Comparison of ENCODE assay signal across 16 cellular contexts in the genomic region with DNA sequence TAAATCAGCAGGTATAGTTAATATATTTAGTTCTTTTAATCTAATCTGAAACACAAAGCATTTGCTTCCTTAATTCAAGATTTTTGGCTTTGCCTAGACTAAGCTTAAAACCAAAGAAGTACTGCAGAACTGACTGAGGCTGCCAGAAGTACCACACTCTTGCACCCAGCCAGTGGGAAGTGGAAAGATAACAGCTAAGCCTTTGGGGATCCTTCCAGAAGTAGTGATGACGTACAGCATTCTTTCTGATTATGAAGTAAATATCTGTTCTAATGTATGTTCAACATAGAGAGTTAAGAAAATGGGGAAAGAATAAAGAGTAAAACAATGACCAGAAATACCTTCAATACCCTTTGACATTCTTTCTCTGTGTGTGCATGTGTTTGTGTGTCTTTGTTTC. TPM values are rescaled to one million over a fixed set of nuclear protein-coding genes. Genes with fewer than 3 reads are reported as not detected.
A peak's percentile ranks its signal among the peaks of the same experiment; 100 is the strongest.
DNase-seq lines count a peak whose midpoint lies in the region; ATAC-seq and TF ChIP-seq lines count a peak whose summit lies in the region.
"Had no signal": no experiment of that assay in that cellular context is flagged by ENCODE, and none has a peak within 500 bp of the region (broad histone marks: within the 10 kb centered on the region; RNA-seq: fewer than 3 reads in every experiment).

No MANE protein-coding gene starts in this region.

- no peaks in the 10 kb centered on the region for H3K4me1 Mint-ChIP-seq in stimulated activated effector memory CD8-positive, alpha-beta T cell treated with anti-CD3 and anti-CD28 coated beads, Interleukin-12 subunit alpha, Interleukin-12 subunit beta, amount 100 ng/mL, for 72 hours
- H3K4me1 Mint-ChIP-seq in CD14-positive monocyte = peaks cover 8% of the 10 kb centered on the region
- H3K4me1 Mint-ChIP-seq: GM23338 had no signal

- no peak overlapping the region for H3K4me3 ChIP-seq in choroid plexus epithelial cell (ENCODE audit: low read depth, low read length)
- H3K4me3 ChIP-seq in fibroblast of villous mesenchyme (ENCODE audit: low read depth, low read length) = no peak overlapping the region
- H3K4me3 ChIP-seq in smooth muscle cell = no peak overlapping the region
- H3K4me3 ChIP-seq: GM23338 had no signal

- H2AFZ ChIP-seq in smooth muscle cell (ENCODE audit: low read depth) = no peak overlapping the region
- H2AFZ ChIP-seq: GM23338 had no signal

- no peaks in the 10 kb centered on the region for H3K9me3 Mint-ChIP-seq in stimulated activated effector memory CD8-positive, alpha-beta T cell treated with anti-CD3 and anti-CD28 coated beads, Interleukin-12 subunit alpha, Interleukin-12 subunit beta, amount 100 ng/mL, for 72 hours
- H3K9me3 Mint-ChIP-seq in CD14-positive monocyte = no peaks in the 10 kb centered on the region
- H3K9me3 Mint-ChIP-seq: CD8-positive, alpha-beta T cell; GM23338; H9 had no signal

- H4K20me1 ChIP-seq in smooth muscle cell (ENCODE audit: low read depth) = no peaks in the 10 kb centered on the region

- H3K27me3 Mint-ChIP-seq in CD14-positive monocyte (ENCODE audit: low read depth in 3 of 3) = peaks cover 13 to 23% (median 19%) of the 10 kb centered on the region in 3 donors
- H3K27me3 Mint-ChIP-seq: CD4-positive, CD25-positive, alpha-beta regulatory T cell had no signal

- no peak for TF ChIP-seq CTCF in choroid plexus epithelial cell (conservative IDR thresholded peaks at IDR 0.05; ENCODE audit: low read depth, low read length)
- TF ChIP-seq CTCF in fibroblast of villous mesenchyme (IDR thresholded peaks at IDR 0.05; ENCODE audit: insufficient read depth, low read depth, low read length) = no peak
- no peak for TF ChIP-seq CTCF in smooth muscle cell (IDR thresholded peaks at IDR 0.05; ENCODE audit: borderline replicate concordance, insufficient read depth, poor library complexity, severe bottlenecking)
- no peak for TF ChIP-seq CTCF in CD14-positive monocyte (IDR thresholded peaks at IDR 0.05)

- H3K9me3 ChIP-seq in smooth muscle cell (replicated peaks; ENCODE audit: low read depth) = no peaks in the 10 kb centered on the region
- H3K9me3 ChIP-seq: Caco-2 had no signal

- H3K79me2 ChIP-seq in smooth muscle cell (ENCODE audit: low read depth) = no peaks in the 10 kb centered on the region

- peak overlapping the region; percentile 37 for H3K27ac ChIP-seq in smooth muscle cell (ENCODE audit: low read depth)

- ATAC-seq in stimulated activated effector memory CD8-positive, alpha-beta T cell treated with anti-CD3 and anti-CD28 coated beads, Interleukin-12 subunit alpha, Interleukin-12 subunit beta, amount 100 ng/mL, for 72 hours = no peak
- ATAC-seq: CD8-positive, alpha-beta T cell; GM23338; HCT116 had no signal

- H3K4me1 ChIP-seq in smooth muscle cell (ENCODE audit: low read depth) = no peaks in the 10 kb centered on the region

- WGBS in smooth muscle cell (ENCODE audit: low lambda C conversion rate) = 7% methylated on average over 1 of the region's 1 CpG

- no peaks in the 10 kb centered on the region for H3F3A ChIP-seq in smooth muscle cell (ENCODE audit: low read depth)

- H3K36me3 Mint-ChIP-seq in stimulated activated effector memory CD8-positive, alpha-beta T cell treated with anti-CD3 and anti-CD28 coated beads, Interleukin-12 subunit alpha, Interleukin-12 subunit beta, amount 100 ng/mL, for 72 hours = no peaks in the 10 kb centered on the region
- no peaks in the 10 kb centered on the region for H3K36me3 Mint-ChIP-seq in CD14-positive monocyte
- H3K36me3 Mint-ChIP-seq: CD4-positive, CD25-positive, alpha-beta regulatory T cell; CD8-positive, alpha-beta T cell had no signal

- no peaks in the 10 kb centered on the region for H3K36me3 ChIP-seq in smooth muscle cell (ENCODE audit: low read depth)

- H3K9ac ChIP-seq in smooth muscle cell (ENCODE audit: low read depth) = no peak overlapping the region

- intact Hi-C loops in CD14-positive monocyte (cut with micrococcal nuclease) = no loop called here

- H3K27ac Mint-ChIP-seq in stimulated activated effector memory CD8-positive, alpha-beta T cell treated with anti-CD3 and anti-CD28 coated beads, Interleukin-12 subunit alpha, Interleukin-12 subunit beta, amount 100 ng/mL, for 72 hours = no peak overlapping the region
- no peak overlapping the region for H3K27ac Mint-ChIP-seq in CD14-positive monocyte
- H3K27ac Mint-ChIP-seq: CD4-positive, CD25-positive, alpha-beta regulatory T cell; CD8-positive, alpha-beta T cell; GM23338 had no signal

- peak overlapping the region; percentile 29 for H3K4me2 ChIP-seq in smooth muscle cell
- H3K4me2 ChIP-seq: GM23338 had no signal

- DNase-seq in choroid plexus epithelial cell (ENCODE audit: low read depth) = peak; percentile 12
- peak; percentile 84 for DNase-seq in fibroblast of villous mesenchyme (ENCODE audit: low read depth)
- no peak for DNase-seq in smooth muscle cell (lab: John Stamatoyannopoulos, UW; ENCODE audit: unreplicated experiment)
- no peak for DNase-seq in NCI-H226
- no peak for DNase-seq in stimulated activated effector memory CD8-positive, alpha-beta T cell treated with anti-CD3 and anti-CD28 coated beads, Interleukin-12 subunit alpha, Interleukin-12 subunit beta, amount 100 ng/mL, for 72 hours (ENCODE audit: low spot score in 2 of 2)
- DNase-seq in CD14-positive monocyte (ENCODE audit: low spot score) = no peak
- DNase-seq: C1 segment of cervical spinal cord; Caco-2; CD4-positive, CD25-positive, alpha-beta regulatory T cell; CD8-positive, alpha-beta T cell; DMS153; DND-41; H9 had no signal

- no peak overlapping the region for H3K4me3 Mint-ChIP-seq in stimulated activated effector memory CD8-positive, alpha-beta T cell treated with anti-CD3 and anti-CD28 coated beads, Interleukin-12 subunit alpha, Interleukin-12 subunit beta, amount 100 ng/mL, for 72 hours
- no peak overlapping the region for H3K4me3 Mint-ChIP-seq in CD14-positive monocyte
- H3K4me3 Mint-ChIP-seq: CD4-positive, CD25-positive, alpha-beta regulatory T cell; CD8-positive, alpha-beta T cell; GM23338; H9 had no signal

- peaks cover 22% of the 10 kb centered on the region for H3K27me3 ChIP-seq in smooth muscle cell (ENCODE audit: low read depth)

RNA-seq across cellular contexts. Expression of gene NTF3, which starts 19.3 kb away (rescaled TPM):
- 2.2 and 7.4 TPM in 2 replicates for total RNA-seq in fibroblast of villous mesenchyme
- total RNA-seq in smooth muscle cell = 0.67 and 1.1 TPM in 2 replicates
- 3.4 and 4.2 TPM in 2 replicates for polyA plus RNA-seq in smooth muscle cell
- not detected for polyA plus RNA-seq in CD14-positive monocyte
- total RNA-seq: A673; CD4-positive, CD25-positive, alpha-beta regulatory T cell; CD8-positive, alpha-beta T cell; GM23338 had no signal
- polyA plus RNA-seq: CD4-positive, CD25-positive, alpha-beta regulatory T cell had no signal

Comparison
In these comparisons a context has a peak if more than half of its experiments do, and no peak if none do; other contexts are left out.
1. DNase-seq: peak in choroid plexus epithelial cell (single experiment) and fibroblast of villous mesenchyme (single experiment); none in smooth muscle cell (single experiment), NCI-H226 (single experiment), stimulated activated effector memory CD8-positive, alpha-beta T cell treated with anti-CD3 and anti-CD28 coated beads, Interleukin-12 subunit alpha, Interleukin-12 subunit beta, amount 100 ng/mL, for 72 hours (0 of 2) and CD14-positive monocyte (single experiment).